Comparison of ENCODE assay signal across 1 cellular context in the genomic region with DNA sequence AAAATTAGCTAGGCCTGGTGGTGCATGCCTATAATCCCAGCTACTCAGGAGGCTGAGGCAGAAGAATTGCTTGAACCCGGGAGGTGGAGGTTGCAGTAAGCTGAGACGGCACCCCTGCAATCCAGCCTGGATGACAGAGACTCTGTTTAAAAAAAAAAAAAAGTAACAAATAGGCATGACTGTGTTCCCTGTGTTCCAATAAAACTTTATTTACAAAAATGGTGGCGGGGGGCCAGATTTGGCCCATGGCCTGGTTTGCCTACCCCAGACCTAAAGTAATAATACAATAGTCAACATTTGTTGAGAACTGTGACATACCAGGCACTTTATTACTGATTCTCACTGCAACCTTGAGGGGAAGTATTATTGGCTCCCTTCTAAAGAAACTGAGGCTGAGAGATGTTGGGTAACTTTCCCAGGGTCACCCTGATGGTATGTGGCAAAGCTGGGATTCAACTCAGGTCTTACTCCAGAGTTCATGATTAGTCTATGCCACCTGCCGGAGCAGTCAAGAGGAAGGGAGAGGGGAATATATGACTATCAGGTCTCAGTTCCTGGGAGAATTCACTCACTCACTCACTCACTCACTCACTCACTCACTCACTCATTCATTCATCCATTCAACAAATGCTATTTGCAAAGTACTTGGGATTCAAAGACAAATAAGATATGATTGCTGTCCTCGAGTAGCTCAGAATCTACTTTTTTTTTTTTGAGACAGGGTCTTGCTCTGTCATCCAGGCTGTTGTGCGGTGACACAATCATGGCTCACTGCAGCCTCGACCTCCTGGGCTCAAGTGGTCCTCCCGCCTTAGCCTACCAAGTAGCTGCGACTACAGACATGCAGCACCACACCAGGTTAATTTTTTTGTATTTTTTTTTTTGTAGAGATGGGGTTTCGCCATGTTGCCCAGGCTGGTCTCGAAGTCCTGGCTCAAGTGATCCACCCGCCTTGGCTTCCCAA.
TF ChIP-seq lines count a peak whose summit lies in the region.

No MANE protein-coding gene starts in this region.

TF ChIP-seq in IMR-90, 13 proteins besides CTCF, POLR2A, EP300 and RAD21:
- no peak for TF ChIP-seq CEBPB (IDR thresholded peaks at IDR 0.05; ENCODE audit: low read depth, low read length)
- no peak for TF ChIP-seq MAZ (IDR thresholded peaks at IDR 0.05; ENCODE audit: borderline replicate concordance, low read depth, low read length)
- no peak for TF ChIP-seq NFE2L2 (IDR thresholded peaks at IDR 0.05; ENCODE audit: low read depth, low read length)
- TF ChIP-seq FOS (IDR thresholded peaks at IDR 0.05; ENCODE audit: low read depth, low read length) = no peak
- TF ChIP-seq, protein P1, sequence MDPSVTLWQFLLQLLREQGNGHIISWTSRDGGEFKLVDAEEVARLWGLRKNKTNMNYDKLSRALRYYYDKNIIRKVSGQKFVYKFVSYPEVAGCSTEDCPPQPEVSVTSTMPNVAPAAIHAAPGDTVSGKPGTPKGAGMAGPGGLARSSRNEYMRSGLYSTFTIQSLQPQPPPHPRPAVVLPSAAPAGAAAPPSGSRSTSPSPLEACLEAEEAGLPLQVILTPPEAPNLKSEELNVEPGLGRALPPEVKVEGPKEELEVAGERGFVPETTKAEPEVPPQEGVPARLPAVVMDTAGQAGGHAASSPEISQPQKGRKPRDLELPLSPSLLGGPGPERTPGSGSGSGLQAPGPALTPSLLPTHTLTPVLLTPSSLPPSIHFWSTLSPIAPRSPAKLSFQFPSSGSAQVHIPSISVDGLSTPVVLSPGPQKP (IDR thresholded peaks at IDR 0.05; ENCODE audit: borderline replicate concordance, low read depth, low read length) = no peak
- no peak for TF ChIP-seq RFX5 (IDR thresholded peaks at IDR 0.05; ENCODE audit: low read depth, low read length)
- TF ChIP-seq BHLHE40 (IDR thresholded peaks at IDR 0.05; ENCODE audit: low read depth, low read length) = no peak
- no peak for TF ChIP-seq SMC3 (IDR thresholded peaks at IDR 0.05; ENCODE audit: low read depth, low read length)
- TF ChIP-seq, protein P2, sequence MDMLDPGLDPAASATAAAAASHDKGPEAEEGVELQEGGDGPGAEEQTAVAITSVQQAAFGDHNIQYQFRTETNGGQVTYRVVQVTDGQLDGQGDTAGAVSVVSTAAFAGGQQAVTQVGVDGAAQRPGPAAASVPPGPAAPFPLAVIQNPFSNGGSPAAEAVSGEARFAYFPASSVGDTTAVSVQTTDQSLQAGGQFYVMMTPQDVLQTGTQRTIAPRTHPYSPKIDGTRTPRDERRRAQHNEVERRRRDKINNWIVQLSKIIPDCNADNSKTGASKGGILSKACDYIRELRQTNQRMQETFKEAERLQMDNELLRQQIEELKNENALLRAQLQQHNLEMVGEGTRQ (IDR thresholded peaks at IDR 0.05; ENCODE audit: low read depth, low read length) = no peak
- no peak for TF ChIP-seq CHD1 (IDR thresholded peaks at IDR 0.05; ENCODE audit: low read depth, low read length)
- TF ChIP-seq MXI1 (IDR thresholded peaks at IDR 0.05; ENCODE audit: borderline replicate concordance, low read depth, low read length) = no peak
- no peak for TF ChIP-seq RCOR1 (IDR thresholded peaks at IDR 0.05; ENCODE audit: insufficient replicate concordance, low read length)
- TF ChIP-seq MAFK (IDR thresholded peaks at IDR 0.05; ENCODE audit: low read depth, low read length) = no peak
